16 cellular contexts compared by ENCODE assay signal in the genomic region with DNA sequence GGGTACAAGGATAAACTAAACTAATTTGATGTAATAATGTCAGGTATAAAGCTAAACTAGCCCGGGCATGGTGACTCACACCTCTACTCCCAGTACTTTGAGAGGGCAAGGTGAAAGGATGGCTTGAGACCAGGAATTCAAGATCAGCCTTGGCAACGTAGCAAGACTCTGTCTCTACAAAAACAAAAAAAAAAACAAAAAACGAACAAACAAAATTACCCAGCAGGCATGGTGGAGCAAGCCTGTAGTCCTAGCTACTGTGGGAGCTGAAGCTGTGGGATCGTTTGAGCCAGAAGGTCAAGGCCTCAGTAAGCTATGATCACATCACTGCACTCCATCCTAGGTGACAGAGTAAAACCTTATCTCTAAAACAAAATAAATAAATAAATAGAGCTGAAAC.
A peak's percentile ranks its signal among the peaks of the same experiment; 100 is the strongest.
DNase-seq lines count a peak whose midpoint lies in the region; ATAC-seq, FAIRE-seq and TF ChIP-seq lines count a peak whose summit lies in the region.
"Had no signal": no experiment of that assay in that cellular context is flagged by ENCODE, and none has a peak within 500 bp of the region (broad histone marks: within the 10 kb centered on the region; RNA-seq: fewer than 3 reads in every experiment).

No MANE protein-coding gene starts in this region.

- no peak for TF ChIP-seq EP300 in A549 (IDR thresholded peaks at IDR 0.05)

- TF ChIP-seq POLR2A in A549 (IDR thresholded peaks at IDR 0.05; ENCODE audit: low read length) (no peak), GM12892 (IDR thresholded peaks at IDR 0.05; ENCODE audit: low read depth, low read length) (no peak)

- no peaks in the 10 kb centered on the region for H3K36me3 ChIP-seq in liver (ENCODE audit: control insufficient read depth in 4 of 4, insufficient read depth in 3 of 4, low read depth in 1 of 4, low read length in 3 of 4)
- no peaks in the 10 kb centered on the region for H3K36me3 ChIP-seq in psoas muscle (ENCODE audit: insufficient read depth in 1 of 2, low read depth in 1 of 2)

- CTCF ChIA-PET in A549 (lab: Yijun Ruan, JAX), result no interaction called here

- H3K27me3 ChIP-seq in liver (ENCODE audit: control insufficient read depth in 4 of 4, insufficient read depth in 4 of 4, low read length in 3 of 4) (no peaks in the 10 kb centered on the region), psoas muscle (ENCODE audit: insufficient read depth in 3 of 3, low read length in 2 of 3) (no peaks in the 10 kb centered on the region)

- peak overlapping the region; percentile 26 to 32; a peak in 2 of 6 replicates for H3K27ac ChIP-seq in A549
- H3K27ac ChIP-seq in liver (ENCODE audit: low read depth in 1 of 2, low read length in 2 of 2), result no peak overlapping the region
- H3K27ac ChIP-seq in psoas muscle, result no peak overlapping the region

- H3K4me3 ChIP-seq in A549 (no peak overlapping the region), epithelial cell of proximal tubule (ENCODE audit: low read depth, low read length) (no peak overlapping the region), liver (ENCODE audit: low read depth in 1 of 3, low read length in 3 of 3) (no peak overlapping the region), psoas muscle (no peak overlapping the region)

- TF ChIP-seq CTCF in A549 (IDR thresholded peaks at IDR 0.05) (no peak), epithelial cell of proximal tubule (conservative IDR thresholded peaks at IDR 0.05; ENCODE audit: low read depth, low read length) (no peak), liver (IDR thresholded peaks at IDR 0.05; ENCODE audit: low read depth, low read length, missing input control) (no peak), psoas muscle (IDR thresholded peaks at IDR 0.05) (no peak)

- POLR2A ChIA-PET in A549 (lab: Yijun Ruan, JAX), result no interaction called here

- 0 out of 3 replicates have a peak overlapping the region, but pooled peaks have one; percentile 11 for H3K4me2 ChIP-seq in A549

- FAIRE-seq in A549 (lab: Jason Lieb, UNC) (no peak), GM12892 (lab: Jason Lieb, UNC) (no peak)
- FAIRE-seq: H1 had no signal

- WGBS in A549 (ENCODE audit: missing lambda C conversion rate), result 33% methylated on average over 4 of the region's 4 CpGs
- 25% methylated on average over 4 of the region's 4 CpGs for WGBS in liver
- WGBS in psoas muscle, 3 donors, result 69 to 71% (median 71%) methylated on average over 4 of the region's 4 CpGs

- H3K9me3 ChIP-seq in A549 (peaks cover 16% of the 10 kb centered on the region), liver (ENCODE audit: control insufficient read depth in 4 of 4, low read length in 3 of 4) (peaks cover 0 to 2% (median 0%) of the 10 kb centered on the region in 4 donors), psoas muscle (no peaks in the 10 kb centered on the region)

- DNase-seq in A549 (ENCODE audit: low read depth in 1 of 2, low spot score in 1 of 2) (peak in 1 of 2 experiments; percentile 57), amniotic epithelial cell (ENCODE audit: low read depth) (peak; percentile 36), epithelial cell of proximal tubule (ENCODE audit: low read depth) (peak; percentile 67), psoas muscle (no peak), GM12892 (ENCODE audit: insufficient read length) (no peak)
- DNase-seq: EL; Karpas-422; NCI-H1105 treated with DMSO at 0.1 percent for 48 hours; NCI-H187; NCI-H526 treated with DMSO at 0.1 percent for 48 hours; NK-92 treated with Interleukin-12 subunit alpha and Interleukin-12 subunit beta, amount 100 ng/mL, for 24 hours; OCI-M1; RPMI8226 had no signal

- TF ChIP-seq RAD21 in A549 (conservative IDR thresholded peaks at IDR 0.05 in 1 of 2, IDR thresholded peaks at IDR 0.05 in 1 of 2) (no peak), liver (IDR thresholded peaks at IDR 0.05) (peak in 1 of 2 donors; percentile 9)

- H3K9ac ChIP-seq in liver (ENCODE audit: low read depth in 1 of 2, low read length in 2 of 2), result no peak overlapping the region

- intact Hi-C loops in psoas muscle (cut with DNase I), result no loop called here

- H3K4me1 ChIP-seq in A549 (peaks cover 21% of the 10 kb centered on the region), liver (ENCODE audit: control insufficient read depth in 4 of 4, insufficient read depth in 4 of 4, low read length in 3 of 4) (peaks cover 0 to 4% (median 3%) of the 10 kb centered on the region in 4 donors), psoas muscle (no peaks in the 10 kb centered on the region)

- peak in 1 of 2 experiments; percentile 59; a peak in 4 of 6 replicates for ATAC-seq in A549
- no peak for ATAC-seq in psoas muscle
- no peak for ATAC-seq in HG03135 (IDR thresholded peaks at IDR 0.05; ENCODE audit: unreplicated experiment)

TF ChIP-seq in A549, 52 proteins besides CTCF, POLR2A, EP300 and RAD21:
- TF ChIP-seq FOXS1 (CRISPR knock-in tag; IDR thresholded peaks at IDR 0.05), result no peak
- TF ChIP-seq FOSL2 (IDR thresholded peaks at IDR 0.05), result no peak
- peak; percentile 27; the same call in 1 of the 2 replicates for TF ChIP-seq FOSL2 (CRISPR knock-in tag; IDR thresholded peaks at IDR 0.05)

TF ChIP-seq in liver, 16 proteins besides CTCF, POLR2A, EP300 and RAD21:
- TF ChIP-seq HNF4G (IDR thresholded peaks at IDR 0.05), result no peak
- TF ChIP-seq, protein P1, sequence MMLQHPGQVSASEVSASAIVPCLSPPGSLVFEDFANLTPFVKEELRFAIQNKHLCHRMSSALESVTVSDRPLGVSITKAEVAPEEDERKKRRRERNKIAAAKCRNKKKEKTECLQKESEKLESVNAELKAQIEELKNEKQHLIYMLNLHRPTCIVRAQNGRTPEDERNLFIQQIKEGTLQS (IDR thresholded peaks at IDR 0.05), result no peak
- TF ChIP-seq EGR1 (IDR thresholded peaks at IDR 0.05; ENCODE audit: low read depth in 2 of 2), result no peak
- peak; percentile 17 for TF ChIP-seq NR2F2 (IDR thresholded peaks at IDR 0.05)
- TF ChIP-seq FOXA2 (IDR thresholded peaks at IDR 0.05), result no peak
- peak in 1 of 2 donors; percentile 76 for TF ChIP-seq JUND (IDR thresholded peaks at IDR 0.05)
- no peak for TF ChIP-seq FOXA1 (IDR thresholded peaks at IDR 0.05)
- TF ChIP-seq HNF4A (conservative IDR thresholded peaks at IDR 0.05), result peak in 1 of 2 donors; percentile 61
- TF ChIP-seq YY1 (IDR thresholded peaks at IDR 0.05), result peak; percentile 22
- TF ChIP-seq, protein P2, sequence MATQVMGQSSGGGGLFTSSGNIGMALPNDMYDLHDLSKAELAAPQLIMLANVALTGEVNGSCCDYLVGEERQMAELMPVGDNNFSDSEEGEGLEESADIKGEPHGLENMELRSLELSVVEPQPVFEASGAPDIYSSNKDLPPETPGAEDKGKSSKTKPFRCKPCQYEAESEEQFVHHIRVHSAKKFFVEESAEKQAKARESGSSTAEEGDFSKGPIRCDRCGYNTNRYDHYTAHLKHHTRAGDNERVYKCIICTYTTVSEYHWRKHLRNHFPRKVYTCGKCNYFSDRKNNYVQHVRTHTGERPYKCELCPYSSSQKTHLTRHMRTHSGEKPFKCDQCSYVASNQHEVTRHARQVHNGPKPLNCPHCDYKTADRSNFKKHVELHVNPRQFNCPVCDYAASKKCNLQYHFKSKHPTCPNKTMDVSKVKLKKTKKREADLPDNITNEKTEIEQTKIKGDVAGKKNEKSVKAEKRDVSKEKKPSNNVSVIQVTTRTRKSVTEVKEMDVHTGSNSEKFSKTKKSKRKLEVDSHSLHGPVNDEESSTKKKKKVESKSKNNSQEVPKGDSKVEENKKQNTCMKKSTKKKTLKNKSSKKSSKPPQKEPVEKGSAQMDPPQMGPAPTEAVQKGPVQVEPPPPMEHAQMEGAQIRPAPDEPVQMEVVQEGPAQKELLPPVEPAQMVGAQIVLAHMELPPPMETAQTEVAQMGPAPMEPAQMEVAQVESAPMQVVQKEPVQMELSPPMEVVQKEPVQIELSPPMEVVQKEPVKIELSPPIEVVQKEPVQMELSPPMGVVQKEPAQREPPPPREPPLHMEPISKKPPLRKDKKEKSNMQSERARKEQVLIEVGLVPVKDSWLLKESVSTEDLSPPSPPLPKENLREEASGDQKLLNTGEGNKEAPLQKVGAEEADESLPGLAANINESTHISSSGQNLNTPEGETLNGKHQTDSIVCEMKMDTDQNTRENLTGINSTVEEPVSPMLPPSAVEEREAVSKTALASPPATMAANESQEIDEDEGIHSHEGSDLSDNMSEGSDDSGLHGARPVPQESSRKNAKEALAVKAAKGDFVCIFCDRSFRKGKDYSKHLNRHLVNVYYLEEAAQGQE (IDR thresholded peaks at IDR 0.05), result no peak
- TF ChIP-seq TAF1 (conservative IDR thresholded peaks at IDR 0.05), result no peak
- TF ChIP-seq SP1 (IDR thresholded peaks at IDR 0.05), result no peak
- TF ChIP-seq RXRA (IDR thresholded peaks at IDR 0.05), result peak; percentile 7 to 64

Comparison
In these comparisons a context has a peak if more than half of its experiments do, and no peak if none do; other contexts are left out.
1. DNase-seq: peak in amniotic epithelial cell (single experiment) and epithelial cell of proximal tubule (single experiment); none in psoas muscle (0 of 2) and GM12892 (single experiment).
2. H3K27ac ChIP-seq: peak in A549 (2 of 2); none in liver (0 of 2) and psoas muscle (single experiment).